21 cellular contexts compared by ENCODE assay signal in genomic region chr3:184255291-184256039, GRCh38. TPM values are rescaled to one million over a fixed set of nuclear protein-coding genes. Genes with fewer than 3 reads are reported as not detected.
A peak's percentile ranks its signal among the peaks of the same experiment; 100 is the strongest.
DNase-seq lines count a peak whose midpoint lies in the region; ATAC-seq and TF ChIP-seq lines count a peak whose summit lies in the region.
"Had no signal": no experiment of that assay in that cellular context is flagged by ENCODE, and none has a peak within 500 bp of the region (broad histone marks: within the 10 kb centered on the region; RNA-seq: fewer than 3 reads in every experiment).

No MANE protein-coding gene starts in this region.

- TF ChIP-seq CTCF in osteocyte (IDR thresholded peaks at IDR 0.05): no peak

- intact Hi-C loops in Right ventricle myocardium superior (cut with DNase I): no loop called here

- peak; percentile 25 for DNase-seq in NK-92 treated with Interleukin-12 subunit alpha and Interleukin-12 subunit beta, amount 100 ng/mL, for 24 hours (lab: John Stamatoyannopoulos, UW)
- DNase-seq in NK-92 (lab: John Stamatoyannopoulos, UW; ENCODE audit: unreplicated experiment) (no peak), 8988T (peak; percentile 17), RKO (ENCODE audit: low spot score) (peak; percentile 82), epithelial cell of prostate (ENCODE audit: low read depth, low spot score) (peak; percentile 73), osteocyte (ENCODE audit: extremely low spot score, unreplicated experiment) (no peak), Right ventricle myocardium superior (no peak), NCI-H2227 treated with DMSO at 0.1 percent for 48 hours (lab: John Stamatoyannopoulos, UW) (no peak)
- DNase-seq: activated naive CD8-positive, alpha-beta T cell treated with anti-CD3 and anti-CD28 coated beads, Interleukin-2, amount 10 ng/mL, durations not matched to agents 7 days and 5 days; brain microvascular endothelial cell; MV-4-11; NCI-H2029 treated with DMSO at 0.1 percent for 48 hours; NCI-H510A treated with DMSO at 0.1 percent for 48 hours; testis had no signal

- no peak overlapping the region for H3K27ac Mint-ChIP-seq in osteocyte (ENCODE audit: unreplicated experiment)
- H3K27ac Mint-ChIP-seq: activated naive CD8-positive, alpha-beta T cell treated with anti-CD3 and anti-CD28 coated beads, Interleukin-2, amount 10 ng/mL, durations not matched to agents 7 days and 5 days; dendritic cell treated with granulocyte-macrophage colony-stimulating factor and Interleukin-4, amounts not matched to agents 40 ng/mL and 50 ng/mL, for 4 days had no signal

- no peak overlapping the region for H3K4me3 Mint-ChIP-seq in osteocyte (ENCODE audit: unreplicated experiment)
- H3K4me3 Mint-ChIP-seq: activated naive CD8-positive, alpha-beta T cell treated with anti-CD3 and anti-CD28 coated beads, Interleukin-2, amount 10 ng/mL, durations not matched to agents 7 days and 5 days; dendritic cell treated with granulocyte-macrophage colony-stimulating factor and Interleukin-4, amounts not matched to agents 40 ng/mL and 50 ng/mL, for 4 days had no signal

- ATAC-seq in Right ventricle myocardium superior (ENCODE audit: poor library complexity): no peak
- ATAC-seq: gastroesophageal sphincter, left lobe of liver had no signal

- peaks cover 10% of the 10 kb centered on the region for H3K36me3 Mint-ChIP-seq in osteocyte (ENCODE audit: unreplicated experiment)

- peak overlapping the region; percentile 51 for H3K27ac ChIP-seq in epithelial cell of prostate
- H3K27ac ChIP-seq: 22Rv1, BLaER1, brain microvascular endothelial cell, gastroesophageal sphincter, testis had no signal

- H3K27me3 Mint-ChIP-seq in osteocyte (ENCODE audit: unreplicated experiment): peaks cover 5% of the 10 kb centered on the region

- no peaks in the 10 kb centered on the region for H3K9me3 Mint-ChIP-seq in osteocyte (ENCODE audit: unreplicated experiment)
- H3K9me3 Mint-ChIP-seq: activated naive CD8-positive, alpha-beta T cell treated with anti-CD3 and anti-CD28 coated beads, Interleukin-2, amount 10 ng/mL, durations not matched to agents 7 days and 5 days; dendritic cell treated with granulocyte-macrophage colony-stimulating factor and Interleukin-4, amounts not matched to agents 40 ng/mL and 50 ng/mL, for 4 days had no signal

- H3K4me1 Mint-ChIP-seq in osteocyte (ENCODE audit: unreplicated experiment): peaks cover 7% of the 10 kb centered on the region

RNA-seq across cellular contexts. Expression of gene CAMK2N2, which starts 5.9 kb away (rescaled TPM):
- total RNA-seq in osteocyte: 1.8 and 2.0 TPM in 2 replicates
- total RNA-seq in Right ventricle myocardium superior: not detected
- total RNA-seq: activated naive CD8-positive, alpha-beta T cell treated with anti-CD3 and anti-CD28 coated beads, Interleukin-2, amount 10 ng/mL, durations not matched to agents 7 days and 5 days; gastroesophageal sphincter; mononuclear cell had no signal

RNA-seq across cellular contexts. Expression of gene EEF1AKMT4, which starts 6.0 kb away (rescaled TPM):
- 3.9 and 4.5 TPM in 2 replicates for total RNA-seq in osteocyte
- total RNA-seq in Right ventricle myocardium superior: 1.6 TPM

RNA-seq across cellular contexts. Expression of gene ALG3, which starts 6.7 kb away (rescaled TPM):
- total RNA-seq in osteocyte (38.2 and 40.7 TPM in 2 replicates), Right ventricle myocardium superior (14.9 TPM)

RNA-seq across cellular contexts. Expression of gene ECE2, which starts 20.4 kb away (rescaled TPM):
- total RNA-seq in osteocyte (not detected in 2 replicates), Right ventricle myocardium superior (not detected)
- total RNA-seq: activated naive CD8-positive, alpha-beta T cell treated with anti-CD3 and anti-CD28 coated beads, Interleukin-2, amount 10 ng/mL, durations not matched to agents 7 days and 5 days; epithelial cell of proximal tubule; left lobe of liver; mononuclear cell had no signal

RNA-seq across cellular contexts. Expression of gene VWA5B2, which starts 26.1 kb away (rescaled TPM):
- total RNA-seq in osteocyte (0.11 TPM in 1 of 2 replicates, not detected in the other), Right ventricle myocardium superior (not detected)
- total RNA-seq: epithelial cell of proximal tubule had no signal

Comparison
In these comparisons a context has a peak if more than half of its experiments do, and no peak if none do; other contexts are left out.
1. DNase-seq: peak in NK-92 treated with Interleukin-12 subunit alpha and Interleukin-12 subunit beta, amount 100 ng/mL, for 24 hours (single experiment), 8988T (single experiment), RKO (single experiment) and epithelial cell of prostate (single experiment); none in NK-92 (single experiment), osteocyte (single experiment), Right ventricle myocardium superior (single experiment) and NCI-H2227 treated with DMSO at 0.1 percent for 48 hours (single experiment).